In genomic region chr18:62987859-62988258, GRCh38 we compare ENCODE assay signal across 13 cellular contexts.
DNase-seq lines count a peak whose midpoint lies in the region; ATAC-seq and TF ChIP-seq lines count a peak whose summit lies in the region.
"Had no signal": no experiment of that assay in that cellular context is flagged by ENCODE, and none has a peak within 500 bp of the region (broad histone marks: within the 10 kb centered on the region; RNA-seq: fewer than 3 reads in every experiment).

No MANE protein-coding gene starts in this region.

- H3K4me1 Mint-ChIP-seq in chondrocyte (ENCODE audit: low read depth) = no peaks in the 10 kb centered on the region

- H3K27me3 Mint-ChIP-seq in chondrocyte (ENCODE audit: low read depth) = peaks cover 9% of the 10 kb centered on the region

- no peaks in the 10 kb centered on the region for H3K79me1 ChIP-seq in mesenchymal stem cell (replicated peaks; ENCODE audit: low read length, poor library complexity, severe bottlenecking)

- no peak overlapping the region for H4K8ac ChIP-seq in mesenchymal stem cell (ENCODE audit: low read length)

- no peak overlapping the region for H3K18ac ChIP-seq in mesenchymal stem cell (ENCODE audit: low read depth in 1 of 2, low read length in 2 of 2)

- no peak overlapping the region for H2BK120ac ChIP-seq in mesenchymal stem cell (ENCODE audit: low read depth, low read length)

- H3K9ac ChIP-seq in mesenchymal stem cell (ENCODE audit: low read length) = peak overlapping the region; percentile 69

- intact Hi-C loops in spleen (cut with DNase I; ENCODE audit: low total_unique reads) = no loop called here
- intact Hi-C loops in upper lobe of right lung (cut with DNase I) = no loop called here

- no peak overlapping the region for H4K91ac ChIP-seq in mesenchymal stem cell (ENCODE audit: low read length)

- no peak for TF ChIP-seq POLR2A in spleen (IDR thresholded peaks at IDR 0.05)
- no peak for TF ChIP-seq POLR2A in Peyer's patch (IDR thresholded peaks at IDR 0.05)

- peaks cover 1% of the 10 kb centered on the region for H3K36me3 Mint-ChIP-seq in chondrocyte (ENCODE audit: low read depth)
- H3K36me3 Mint-ChIP-seq: CD14-positive monocyte; CD8-positive, alpha-beta T cell had no signal

- no peak overlapping the region for H3K14ac ChIP-seq in mesenchymal stem cell (ENCODE audit: low read length in 2 of 2)

- TF ChIP-seq CTCF in chondrocyte (IDR thresholded peaks at IDR 0.05) (no peak), spleen (IDR thresholded peaks at IDR 0.05 in 8 of 11, conservative IDR thresholded peaks at IDR 0.05 in 3 of 11) (no peak), upper lobe of right lung (IDR thresholded peaks at IDR 0.05) (no peak), Peyer's patch (IDR thresholded peaks at IDR 0.05) (no peak)

- no peak overlapping the region for H3K4me2 ChIP-seq in mesenchymal stem cell (ENCODE audit: low read length, poor library complexity, severe bottlenecking)

- no peak overlapping the region for H2AFZ ChIP-seq in mesenchymal stem cell (ENCODE audit: low read depth, low read length)

- no peaks in the 10 kb centered on the region for H3K9me3 Mint-ChIP-seq in chondrocyte (ENCODE audit: low read depth)
- H3K9me3 Mint-ChIP-seq: CD8-positive, alpha-beta T cell had no signal

- H3K4me1 ChIP-seq in mesenchymal stem cell (ENCODE audit: control insufficient read depth, insufficient read depth, low read depth, low read length) (no peaks in the 10 kb centered on the region), spleen (peaks cover 0 to under 1% (median 0%) of the 10 kb centered on the region in 6 donors), upper lobe of right lung (no peaks in the 10 kb centered on the region), Peyer's patch (no peaks in the 10 kb centered on the region)

- no peak overlapping the region for H2BK15ac ChIP-seq in mesenchymal stem cell (ENCODE audit: low read depth, poor library complexity, severe bottlenecking)

- no peak for ATAC-seq in upper lobe of right lung
- ATAC-seq: CD8-positive, alpha-beta T cell had no signal

- H3K27me3 ChIP-seq in mesenchymal stem cell (ENCODE audit: control insufficient read depth in 1 of 2, insufficient read depth in 1 of 2, low read length in 2 of 2) (no peaks in the 10 kb centered on the region), spleen (replicated peaks in 1 of 7) (peaks cover 0 to 11% (median 0%) of the 10 kb centered on the region in 7 donors), upper lobe of right lung (no peaks in the 10 kb centered on the region), Peyer's patch (no peaks in the 10 kb centered on the region)

- H3K27ac ChIP-seq in mesenchymal stem cell (ENCODE audit: low read length, poor library complexity, severe bottlenecking) (no peak overlapping the region), spleen (no peak overlapping the region), upper lobe of right lung (no peak overlapping the region), Peyer's patch (no peak overlapping the region)
- H3K27ac ChIP-seq: 22Rv1 had no signal

- H2AK5ac ChIP-seq in mesenchymal stem cell (ENCODE audit: low read length, severe bottlenecking) = no peak overlapping the region

- H3K27ac Mint-ChIP-seq in chondrocyte (ENCODE audit: unreplicated experiment) = peak overlapping the region; percentile 45
- H3K27ac Mint-ChIP-seq: CD8-positive, alpha-beta T cell had no signal

- H3K36me3 ChIP-seq in mesenchymal stem cell (ENCODE audit: control insufficient read depth in 1 of 2, insufficient read depth in 2 of 2, low read depth in 1 of 2, low read length in 2 of 2) = no peaks in the 10 kb centered on the region
- no peaks in the 10 kb centered on the region for H3K36me3 ChIP-seq in spleen
- H3K36me3 ChIP-seq in upper lobe of right lung = no peaks in the 10 kb centered on the region
- no peaks in the 10 kb centered on the region for H3K36me3 ChIP-seq in Peyer's patch

- no peak overlapping the region for H3K4ac ChIP-seq in mesenchymal stem cell (ENCODE audit: low read depth in 1 of 2, low read length in 2 of 2)

- no peaks in the 10 kb centered on the region for H3K9me3 ChIP-seq in mesenchymal stem cell (ENCODE audit: control insufficient read depth, low read length)
- H3K9me3 ChIP-seq in spleen = no peaks in the 10 kb centered on the region
- H3K9me3 ChIP-seq in upper lobe of right lung = no peaks in the 10 kb centered on the region
- H3K9me3 ChIP-seq in Peyer's patch = no peaks in the 10 kb centered on the region

- no peak overlapping the region for H2BK5ac ChIP-seq in mesenchymal stem cell (ENCODE audit: low read depth, low read length, poor library complexity, severe bottlenecking)

- DNase-seq in NCI-H146 (lab: John Stamatoyannopoulos, UW) (peak; percentile 27), NCI-H146 treated with DMSO at 0.1 percent for 48 hours (lab: John Stamatoyannopoulos, UW; ENCODE audit: unreplicated experiment) (no peak), chondrocyte (ENCODE audit: low spot score) (no peak), mesenchymal stem cell (no peak), spleen (peak; percentile 44), upper lobe of right lung (no peak), Kasumi-1 (lab: John Stamatoyannopoulos, UW) (no peak), Peyer's patch (no peak)
- DNase-seq: CD8-positive, alpha-beta T cell; DMS53; GF-D8 had no signal

- WGBS in mesenchymal stem cell = 93% methylated on average over 11 of the region's 11 CpGs
- WGBS in spleen, 5 donors = 84 to 92% (median 88%) methylated on average over 11 of the region's 11 CpGs

- H3K23ac ChIP-seq in mesenchymal stem cell (ENCODE audit: low read length in 2 of 2) = no peak overlapping the region

- H2BK12ac ChIP-seq in mesenchymal stem cell (ENCODE audit: low read length in 2 of 2) = no peak overlapping the region

- H3K4me3 ChIP-seq in mesenchymal stem cell (ENCODE audit: insufficient read depth in 1 of 2, low read depth in 1 of 2, low read length in 2 of 2) (no peak overlapping the region), spleen (no peak overlapping the region), upper lobe of right lung (no peak overlapping the region), Peyer's patch (no peak overlapping the region)

- H3K4me3 Mint-ChIP-seq in chondrocyte (ENCODE audit: unreplicated experiment) = no peak overlapping the region
- H3K4me3 Mint-ChIP-seq: CD14-positive monocyte; CD8-positive, alpha-beta T cell had no signal

Comparison
In these comparisons a context has a peak if more than half of its experiments do, and no peak if none do; other contexts are left out.
1. DNase-seq: peak in NCI-H146 (single experiment) and spleen (single experiment); none in NCI-H146 treated with DMSO at 0.1 percent for 48 hours (single experiment), chondrocyte (single experiment), mesenchymal stem cell (single experiment), upper lobe of right lung (single experiment), Kasumi-1 (0 of 2) and Peyer's patch (0 of 3).